In the genomic region with DNA sequence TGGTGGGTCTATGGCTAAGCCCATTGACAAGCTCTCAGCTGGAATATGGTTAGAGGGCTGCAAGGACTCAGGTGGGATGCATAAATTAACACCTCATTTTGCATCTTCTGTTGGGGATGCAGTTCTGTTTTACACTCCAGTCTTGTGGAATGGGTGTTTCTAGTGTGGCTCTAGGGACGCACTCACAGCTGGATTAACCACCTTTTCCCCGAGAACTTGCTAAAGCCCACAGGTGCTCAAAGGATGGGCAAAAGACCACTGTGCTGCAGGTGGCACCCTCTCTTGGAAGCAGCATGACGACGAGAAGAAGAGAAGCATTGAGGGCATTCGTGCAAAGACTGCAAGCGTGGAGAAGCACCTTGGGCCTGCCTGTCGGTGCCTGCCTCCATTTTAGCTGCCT, we compare ENCODE assay signal across 26 cellular contexts. TPM values are rescaled to one million over a fixed set of nuclear protein-coding genes. Genes with fewer than 3 reads are reported as not detected.
DNase-seq lines count a peak whose midpoint lies in the region; ATAC-seq, FAIRE-seq and TF ChIP-seq lines count a peak whose summit lies in the region.
"Had no signal": no experiment of that assay in that cellular context is flagged by ENCODE, and none has a peak within 500 bp of the region (broad histone marks: within the 10 kb centered on the region; RNA-seq: fewer than 3 reads in every experiment).

No MANE protein-coding gene starts in this region.

- H3K4me3 ChIP-seq in HEK293 (ENCODE audit: low read depth, low read length) (no peak overlapping the region), trophoblast cell (ENCODE audit: low read depth, low read length) (no peak overlapping the region)
- H3K4me3 ChIP-seq: BLaER1, GM12878 had no signal

- CTCF ChIA-PET in HEK293 (lab: Yijun Ruan, JAX) = no interaction called here

- H3K14ac ChIP-seq in trophoblast cell (ENCODE audit: low read length) = no peak overlapping the region

- no peak overlapping the region for H3K4ac ChIP-seq in trophoblast cell (ENCODE audit: low read depth, low read length)

- H3K27me3 Mint-ChIP-seq in mesothelial cell of epicardium (ENCODE audit: low read depth) (peaks cover 5% of the 10 kb centered on the region), type B pancreatic cell (peaks cover 32% of the 10 kb centered on the region)

- no peak overlapping the region for H2AFZ ChIP-seq in trophoblast cell (ENCODE audit: insufficient read depth, low read length, poor library complexity)

- H3K27ac Mint-ChIP-seq in mesothelial cell of epicardium (peak overlapping the region; percentile 53), type B pancreatic cell (no peak overlapping the region)
- H3K27ac Mint-ChIP-seq: CD14-positive monocyte; CD4-positive, alpha-beta memory T cell; CD4-positive, CD25-positive, alpha-beta regulatory T cell; CD8-positive, alpha-beta memory T cell had no signal

- H2BK120ac ChIP-seq in trophoblast cell (ENCODE audit: insufficient read depth, low read length, poor library complexity) = peak overlapping the region; percentile 0

- no peaks in the 10 kb centered on the region for H3K36me3 ChIP-seq in HEK293 (ENCODE audit: control insufficient read depth in 2 of 2, insufficient read depth in 1 of 2, low read length in 2 of 2)
- H3K36me3 ChIP-seq in trophoblast cell (ENCODE audit: control insufficient read depth in 1 of 2, insufficient read depth in 2 of 2, low read length in 2 of 2) = peaks cover 0 to 4% of the 10 kb centered on the region in 2 experiments
- H3K36me3 ChIP-seq: BE2C, BLaER1 had no signal

- no peak for ATAC-seq in HG03457 (IDR thresholded peaks at IDR 0.05; ENCODE audit: unreplicated experiment)
- ATAC-seq: GM12878 had no signal

- H2BK12ac ChIP-seq in trophoblast cell (ENCODE audit: low read length) = peak overlapping the region; percentile 0

- no peak overlapping the region for H3K27ac ChIP-seq in HEK293 (ENCODE audit: extremely low read depth, low read depth, low read length)
- no peak overlapping the region for H3K27ac ChIP-seq in trophoblast cell (ENCODE audit: low read depth, low read length)
- H3K27ac ChIP-seq: BLaER1 had no signal

- H3K4me2 ChIP-seq in trophoblast cell (ENCODE audit: low read length) = no peak overlapping the region
- H3K4me2 ChIP-seq: BLaER1 had no signal

- H4K12ac ChIP-seq in trophoblast cell (ENCODE audit: low read depth, low read length) = no peak overlapping the region

- DNase-seq in mesothelial cell of epicardium (ENCODE audit: low spot score in 2 of 2, unreplicated experiment in 2 of 2) = no peak
- no peak for DNase-seq in trophoblast cell
- DNase-seq in type B pancreatic cell (ENCODE audit: extremely low spot score, unreplicated experiment) = no peak
- no peak for DNase-seq in posterior vena cava (ENCODE audit: low spot score)
- no peak for DNase-seq in hepatic stellate cell (ENCODE audit: low spot score)
- no peak for DNase-seq in GM19239 (ENCODE audit: insufficient read length, low spot score)
- DNase-seq: 8988T; ACHN; BE2C; C1 segment of cervical spinal cord; CD4-positive, alpha-beta memory T cell; CD4-positive, CD25-positive, alpha-beta regulatory T cell; CD8-positive, alpha-beta memory T cell; COR-L47; GF-D8 had no signal

- TF ChIP-seq CTCF in HEK293 (tag by site-specific recombination; IDR thresholded peaks at IDR 0.05) = no peak
- no peak for TF ChIP-seq CTCF in mesothelial cell of epicardium (IDR thresholded peaks at IDR 0.05; ENCODE audit: unreplicated experiment)
- TF ChIP-seq CTCF in type B pancreatic cell (conservative IDR thresholded peaks at IDR 0.05) = no peak

- H3K9me3 Mint-ChIP-seq in mesothelial cell of epicardium = no peaks in the 10 kb centered on the region
- no peaks in the 10 kb centered on the region for H3K9me3 Mint-ChIP-seq in type B pancreatic cell
- H3K9me3 Mint-ChIP-seq: CD14-positive monocyte had no signal

- no peak for FAIRE-seq in GM19239 (lab: Jason Lieb, UNC)
- FAIRE-seq: A204.1, D721Med, G401.6, GM12878, GM12892, GM18507 had no signal

- no peak overlapping the region for H4K91ac ChIP-seq in trophoblast cell (ENCODE audit: low read depth, low read length)

- H3K27me3 ChIP-seq in trophoblast cell (ENCODE audit: insufficient read depth, low read length) = no peaks in the 10 kb centered on the region

- H3K4me1 Mint-ChIP-seq in mesothelial cell of epicardium (peaks cover 78% of the 10 kb centered on the region), type B pancreatic cell (ENCODE audit: unreplicated experiment) (peaks cover 8% of the 10 kb centered on the region)
- H3K4me1 Mint-ChIP-seq: CD14-positive monocyte; CD4-positive, alpha-beta memory T cell; CD4-positive, CD25-positive, alpha-beta regulatory T cell; CD8-positive, alpha-beta memory T cell had no signal

- H3K9ac ChIP-seq in trophoblast cell (ENCODE audit: low read length) = no peak overlapping the region
- H3K9ac ChIP-seq: BLaER1 had no signal

- H3K9me3 ChIP-seq in HEK293 (ENCODE audit: control insufficient read depth, insufficient read depth, low read depth, low read length) (no peaks in the 10 kb centered on the region), trophoblast cell (ENCODE audit: insufficient read depth, low read depth, low read length) (no peaks in the 10 kb centered on the region)
- H3K9me3 ChIP-seq: BE2C, BLaER1 had no signal

- no CpG with 5 or more reads among the region's 7 CpGs for WGBS in trophoblast cell (ENCODE audit: extremely low coverage, insufficient coverage, insufficient read length)

- peak overlapping the region; percentile 17 for H3K23ac ChIP-seq in trophoblast cell (ENCODE audit: low read length)

- no peak overlapping the region for H2AK5ac ChIP-seq in trophoblast cell (ENCODE audit: low read length)

- H3K4me1 ChIP-seq in HEK293 (ENCODE audit: control insufficient read depth, insufficient read depth, low read length) (peaks cover 17% of the 10 kb centered on the region), trophoblast cell (ENCODE audit: control insufficient read depth in 1 of 2, insufficient read depth in 2 of 2, low read length in 2 of 2) (peaks cover 6 to 15% of the 10 kb centered on the region in 2 experiments)
- H3K4me1 ChIP-seq: BE2C, BLaER1 had no signal

- no peak overlapping the region for H4K8ac ChIP-seq in trophoblast cell (ENCODE audit: low read depth, low read length)

- POLR2A ChIA-PET in HEK293 (lab: Yijun Ruan, JAX) = no interaction called here

- H3K79me1 ChIP-seq in trophoblast cell (ENCODE audit: low read length) = peaks cover 14% of the 10 kb centered on the region

- no peak overlapping the region for H2BK5ac ChIP-seq in trophoblast cell (ENCODE audit: low read depth, low read length, poor library complexity)

- H3K79me2 ChIP-seq in trophoblast cell (ENCODE audit: control insufficient read depth, insufficient read depth, low read length, poor library complexity) = no peaks in the 10 kb centered on the region

- H3K18ac ChIP-seq in trophoblast cell (ENCODE audit: low read length) = no peak overlapping the region

- H3K4me3 Mint-ChIP-seq in mesothelial cell of epicardium (no peak overlapping the region), type B pancreatic cell (peak overlapping the region; percentile 20)
- H3K4me3 Mint-ChIP-seq: CD14-positive monocyte; CD4-positive, alpha-beta memory T cell; CD4-positive, CD25-positive, alpha-beta regulatory T cell; CD8-positive, alpha-beta memory T cell had no signal

- H3K36me3 Mint-ChIP-seq in mesothelial cell of epicardium = no peaks in the 10 kb centered on the region
- peaks cover 18% of the 10 kb centered on the region for H3K36me3 Mint-ChIP-seq in type B pancreatic cell
- H3K36me3 Mint-ChIP-seq: CD14-positive monocyte; CD4-positive, alpha-beta memory T cell; CD4-positive, CD25-positive, alpha-beta regulatory T cell; CD8-positive, alpha-beta memory T cell had no signal

- intact Hi-C loops in posterior vena cava (cut with DNase I) = no loop called here

TF ChIP-seq in HEK293, 187 proteins besides CTCF, POLR2A, EP300 and RAD21:
- TF ChIP-seq PRDM4 (tag by site-specific recombination; IDR thresholded peaks at IDR 0.05) (peak; percentile 65; the same call in 1 of the 2 replicates), ZNF302 (tag by site-specific recombination; IDR thresholded peaks at IDR 0.05; ENCODE audit: low read depth) (no peak)
TF ChIP-seq in HEK293: peak in this region for 1.

RNA-seq across cellular contexts. Expression of gene BARX2, which starts 6.9 kb away (rescaled TPM):
- total RNA-seq in mesothelial cell of epicardium = 59.8 to 73.5 TPM (median 69.9 TPM) in 3 replicates
- 6.8 and 7.0 TPM in 2 replicates for polyA plus RNA-seq in trophoblast cell (2013)
- 62.1 and 186 TPM in 2 replicates for total RNA-seq in type B pancreatic cell (ENCODE audit: low replicate concordance)
- total RNA-seq in posterior vena cava = not detected
- total RNA-seq: CD4-positive, alpha-beta memory T cell; CD4-positive, CD25-positive, alpha-beta regulatory T cell; CD8-positive, alpha-beta memory T cell; GM12878 had no signal
- polyA plus RNA-seq: AG04450; CD14-positive monocyte; CD4-positive, alpha-beta memory T cell; CD4-positive, CD25-positive, alpha-beta regulatory T cell; CD8-positive, alpha-beta memory T cell had no signal

Comparison
In these comparisons a context has a peak if more than half of its experiments do, and no peak if none do; other contexts are left out.
1. RNA of gene BARX2, which starts 6.9 kb away (total RNA-seq): 59.8 to 73.5 TPM in mesothelial cell of epicardium and 62.1 to 186 TPM in type B pancreatic cell; not detected in posterior vena cava; every median in the first group is over 10 times any median in the second.